Comparison of ENCODE assay signal across 11 cellular contexts in the genomic region with DNA sequence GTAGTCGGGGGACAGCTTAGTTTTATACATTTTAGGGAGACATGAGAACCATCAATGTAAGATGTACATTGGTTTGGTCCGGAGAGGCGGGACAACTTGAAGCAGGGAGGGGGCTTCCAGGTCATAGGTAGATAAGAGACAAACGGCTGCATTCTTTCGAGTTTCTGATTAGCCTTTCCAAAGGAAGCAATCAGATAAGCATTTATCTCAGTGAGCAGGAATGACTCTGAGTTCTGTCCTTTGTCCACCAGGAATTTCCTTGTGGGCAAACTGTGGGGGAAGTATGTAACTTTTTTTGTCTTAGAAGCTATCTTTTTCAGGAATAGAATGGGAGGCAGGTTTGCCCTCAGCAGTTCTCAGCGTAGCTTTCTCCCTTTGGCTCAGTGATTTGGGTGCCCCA. TPM values are rescaled to one million over a fixed set of nuclear protein-coding genes. Genes with fewer than 3 reads are reported as not detected.
DNase-seq lines count a peak whose midpoint lies in the region; ATAC-seq and TF ChIP-seq lines count a peak whose summit lies in the region.
"Had no signal": no experiment of that assay in that cellular context is flagged by ENCODE, and none has a peak within 500 bp of the region (broad histone marks: within the 10 kb centered on the region; RNA-seq: fewer than 3 reads in every experiment).

No MANE protein-coding gene starts in this region.

- ATAC-seq in activated CD8-positive, alpha-beta T cell treated with anti-CD3 and anti-CD28 coated beads, Interleukin-2, amount 10 ng/mL, durations not matched to agents 7 days and 5 days: no peak
- no peak for ATAC-seq in HG03135 (IDR thresholded peaks at IDR 0.05; ENCODE audit: unreplicated experiment)
- no peak for ATAC-seq in GM18517 (IDR thresholded peaks at IDR 0.05; ENCODE audit: unreplicated experiment)

- CTCF ChIA-PET in activated CD8-positive, alpha-beta T cell treated with anti-CD3 and anti-CD28 coated beads, Interleukin-2, amount 10 ng/mL, durations not matched to agents 7 days and 5 days (lab: Charles Lee): interaction anchor here (1.3 to 7.0 kb wide), 2 partner anchors 9 to 242 kb away, joined by 3 to 48 read pairs; no protein-coding TSS in a partner anchor

- H3K4me3 Mint-ChIP-seq in activated naive CD4-positive, alpha-beta T cell treated with anti-CD3 and anti-CD28 coated beads, Interleukin-2, amount 50 U/mL, for 24 hours: peak overlapping the region; percentile 95
- peak overlapping the region; percentile 94 for H3K4me3 Mint-ChIP-seq in activated CD8-positive, alpha-beta T cell treated with anti-CD3 and anti-CD28 coated beads, Interleukin-2, amount 10 ng/mL, durations not matched to agents 7 days and 5 days
- H3K4me3 Mint-ChIP-seq in immature natural killer cell (peak overlapping the region; percentile 88 to 91 (median 90)), type B pancreatic cell (peak overlapping the region; percentile 99)

- H3K4me1 Mint-ChIP-seq in activated naive CD4-positive, alpha-beta T cell treated with anti-CD3 and anti-CD28 coated beads, Interleukin-2, amount 50 U/mL, for 24 hours: peaks cover 60% of the 10 kb centered on the region
- peaks cover 45% of the 10 kb centered on the region for H3K4me1 Mint-ChIP-seq in activated CD8-positive, alpha-beta T cell treated with anti-CD3 and anti-CD28 coated beads, Interleukin-2, amount 10 ng/mL, durations not matched to agents 7 days and 5 days (ENCODE audit: low read depth)
- H3K4me1 Mint-ChIP-seq in immature natural killer cell (peaks cover 56 to 65% of the 10 kb centered on the region in 2 donors), type B pancreatic cell (ENCODE audit: unreplicated experiment) (peaks cover 42% of the 10 kb centered on the region)

- peak overlapping the region; percentile 85 for H3K27ac Mint-ChIP-seq in activated naive CD4-positive, alpha-beta T cell treated with anti-CD3 and anti-CD28 coated beads, Interleukin-2, amount 50 U/mL, for 24 hours
- peak overlapping the region; percentile 86 for H3K27ac Mint-ChIP-seq in activated CD8-positive, alpha-beta T cell treated with anti-CD3 and anti-CD28 coated beads, Interleukin-2, amount 10 ng/mL, durations not matched to agents 7 days and 5 days
- H3K27ac Mint-ChIP-seq in immature natural killer cell: peak overlapping the region; percentile 73 to 94 (median 82)
- peak overlapping the region; percentile 90 for H3K27ac Mint-ChIP-seq in type B pancreatic cell

- POLR2A ChIA-PET in activated CD8-positive, alpha-beta T cell treated with anti-CD3 and anti-CD28 coated beads, Interleukin-2, amount 10 ng/mL, durations not matched to agents 7 days and 5 days (lab: Charles Lee): interaction anchor here (0.7 to 1.4 kb wide), 2 partner anchors 58 to 836 kb away, joined by 3 to 4 read pairs; a partner anchor contains a TSS

- no peaks in the 10 kb centered on the region for H3K9me3 Mint-ChIP-seq in activated naive CD4-positive, alpha-beta T cell treated with anti-CD3 and anti-CD28 coated beads, Interleukin-2, amount 50 U/mL, for 24 hours
- H3K9me3 Mint-ChIP-seq in activated CD8-positive, alpha-beta T cell treated with anti-CD3 and anti-CD28 coated beads, Interleukin-2, amount 10 ng/mL, durations not matched to agents 7 days and 5 days (ENCODE audit: insufficient read depth): no peaks in the 10 kb centered on the region
- H3K9me3 Mint-ChIP-seq in immature natural killer cell: no peaks in the 10 kb centered on the region
- no peaks in the 10 kb centered on the region for H3K9me3 Mint-ChIP-seq in type B pancreatic cell

- no peak for TF ChIP-seq CTCF in type B pancreatic cell (conservative IDR thresholded peaks at IDR 0.05)

- peaks cover 20% of the 10 kb centered on the region for H3K36me3 Mint-ChIP-seq in activated naive CD4-positive, alpha-beta T cell treated with anti-CD3 and anti-CD28 coated beads, Interleukin-2, amount 50 U/mL, for 24 hours
- H3K36me3 Mint-ChIP-seq in activated CD8-positive, alpha-beta T cell treated with anti-CD3 and anti-CD28 coated beads, Interleukin-2, amount 10 ng/mL, durations not matched to agents 7 days and 5 days (ENCODE audit: low read depth): peaks cover 47% of the 10 kb centered on the region
- H3K36me3 Mint-ChIP-seq in immature natural killer cell: peaks cover 0 to 15% (median 8%) of the 10 kb centered on the region in 3 donors
- H3K36me3 Mint-ChIP-seq in type B pancreatic cell: peaks cover 16% of the 10 kb centered on the region

- no peak for DNase-seq in activated naive CD4-positive, alpha-beta T cell (lab: John Stamatoyannopoulos, UW)
- DNase-seq in activated CD8-positive, alpha-beta T cell treated with anti-CD3 and anti-CD28 coated beads, Interleukin-2, amount 10 ng/mL, durations not matched to agents 7 days and 5 days: no peak
- DNase-seq in immature natural killer cell (no peak), type B pancreatic cell (ENCODE audit: extremely low spot score, unreplicated experiment) (no peak), germinal center (ENCODE audit: low spot score) (no peak)
- DNase-seq: KG1 had no signal

- no peaks in the 10 kb centered on the region for H3K27me3 Mint-ChIP-seq in activated naive CD4-positive, alpha-beta T cell treated with anti-CD3 and anti-CD28 coated beads, Interleukin-2, amount 50 U/mL, for 24 hours
- no peaks in the 10 kb centered on the region for H3K27me3 Mint-ChIP-seq in activated CD8-positive, alpha-beta T cell treated with anti-CD3 and anti-CD28 coated beads, Interleukin-2, amount 10 ng/mL, durations not matched to agents 7 days and 5 days (ENCODE audit: low read depth)
- peaks cover 5 to 9% (median 7%) of the 10 kb centered on the region in 3 donors for H3K27me3 Mint-ChIP-seq in immature natural killer cell (ENCODE audit: low read depth in 3 of 3)
- H3K27me3 Mint-ChIP-seq in type B pancreatic cell: no peaks in the 10 kb centered on the region

RNA-seq across cellular contexts. Expression of a gene that starts 1.4 kb away (rescaled TPM):
- total RNA-seq in activated CD8-positive, alpha-beta T cell treated with anti-CD3 and anti-CD28 coated beads, Interleukin-2, amount 10 ng/mL, durations not matched to agents 7 days and 5 days: 10 to 100 TPM; 36.2 to 38.7 TPM
- 10 to 100 TPM; 22.6 to 30.7 (median 24.1) TPM for polyA plus RNA-seq in immature natural killer cell
- 50.4 and 55.6 TPM in 2 replicates for total RNA-seq in type B pancreatic cell (ENCODE audit: low replicate concordance)

RNA-seq across cellular contexts. Expression of a gene that starts 21.2 kb away (rescaled TPM):
- total RNA-seq in activated CD8-positive, alpha-beta T cell treated with anti-CD3 and anti-CD28 coated beads, Interleukin-2, amount 10 ng/mL, durations not matched to agents 7 days and 5 days: under 1 TPM; 0.37 to 0.74 TPM
- polyA plus RNA-seq in immature natural killer cell: not detected
- 1.2 TPM in 1 of 2 replicates, not detected in the other for total RNA-seq in type B pancreatic cell (ENCODE audit: low replicate concordance)
- total RNA-seq: T-helper 1 cell treated with Interleukin-12 subunit alpha and Interleukin-12 subunit beta and Interleukin-4 antibody, amounts not matched to agents 30 ng/mL and 1 ng/mL, for 36 hours; urinary bladder had no signal

RNA-seq across cellular contexts. Expression of a gene that starts 39.7 kb away (rescaled TPM):
- total RNA-seq in activated CD8-positive, alpha-beta T cell treated with anti-CD3 and anti-CD28 coated beads, Interleukin-2, amount 10 ng/mL, durations not matched to agents 7 days and 5 days: not detected
- polyA plus RNA-seq in immature natural killer cell: not detected
- 6.5 and 10.2 TPM in 2 replicates for total RNA-seq in type B pancreatic cell (ENCODE audit: low replicate concordance)
- total RNA-seq: T-helper 1 cell treated with Interleukin-12 subunit alpha and Interleukin-12 subunit beta and Interleukin-4 antibody, amounts not matched to agents 30 ng/mL and 1 ng/mL, for 36 hours had no signal

RNA-seq across cellular contexts. Expression of a gene that starts 58.1 kb away (rescaled TPM):
- total RNA-seq in activated CD8-positive, alpha-beta T cell treated with anti-CD3 and anti-CD28 coated beads, Interleukin-2, amount 10 ng/mL, durations not matched to agents 7 days and 5 days: 10 to 100 TPM; 68.7 to 75.6 TPM
- 10 to 100 TPM in 2 of 3 donors, 1 to 10 TPM in 1; 8.8 to 20.9 (median 16.5) TPM for polyA plus RNA-seq in immature natural killer cell
- total RNA-seq in type B pancreatic cell (ENCODE audit: low replicate concordance): 132 and 141 TPM in 2 replicates
